ENCODE assay signal across 8 cellular contexts in genomic region chr6:45421700-45422540, GRCh38. TPM values are rescaled to one million over a fixed set of nuclear protein-coding genes. Genes with fewer than 3 reads are reported as not detected.
DNase-seq lines count a peak whose midpoint lies in the region; ATAC-seq, FAIRE-seq and TF ChIP-seq lines count a peak whose summit lies in the region.

No MANE protein-coding gene starts in this region.

- WGBS in testis, 2 donors = 1% methylated on average over 82 to 83 of the region's 83 CpGs

- H3K27me3 ChIP-seq in Panc1 (ENCODE audit: control insufficient read depth, insufficient read depth, low read length) = no peaks in the 10 kb centered on the region
- H3K27me3 ChIP-seq in testis = no peaks in the 10 kb centered on the region

- TF ChIP-seq POLR2A in H54 (IDR thresholded peaks at IDR 0.05; ENCODE audit: low read depth, low read length) (peak; percentile 7; the same call in 1 of the 2 replicates), testis (IDR thresholded peaks at IDR 0.05) (no peak)

- no TSS peak for BruUV-seq in Panc1 (replicated peaks; lab: Mats Ljungman, UMichigan)

- CTCF ChIA-PET in Panc1 (lab: Charles Lee) = interaction anchor here (1.4 kb wide), 1 partner anchor 293 kb away, joined by 4 read pairs; no protein-coding TSS in a partner anchor

- ATAC-seq in Panc1 = peak; percentile 79
- no peak for ATAC-seq in GM21360 (IDR thresholded peaks at IDR 0.05; ENCODE audit: unreplicated experiment)

- H3K27ac ChIP-seq in Panc1 (ENCODE audit: low read length) (peak overlapping the region; percentile 81), testis (peak overlapping the region in 1 of 2 donors; percentile 68)

- peaks cover 96% of the 10 kb centered on the region for H3K27me3 Mint-ChIP-seq in nephron (ENCODE audit: low read depth)

- peak overlapping the region; percentile 90 to 99 (median 94) for H3K4me3 Mint-ChIP-seq in nephron

- intact Hi-C loops in Panc1 (cut with micrococcal nuclease; ENCODE audit: unreplicated experiment) (loop anchor here (2.0 to 10.0 kb wide), 3 partner anchors 293 to 765 kb away; no protein-coding TSS in a partner anchor), testis (cut with DNase I; ENCODE audit: low total_unique reads) (loop anchor here (10.0 kb wide), 1 partner anchor 293 kb away; no protein-coding TSS in a partner anchor)

- H3K4me1 ChIP-seq in Panc1 (ENCODE audit: control insufficient read depth, insufficient read depth, low read length) (peaks cover 25% of the 10 kb centered on the region), testis (peaks cover 12% of the 10 kb centered on the region)

- no peaks in the 10 kb centered on the region for H3K9me3 Mint-ChIP-seq in nephron

- no peak for FAIRE-seq in H54 (lab: Jason Lieb, UNC)

- POLR2A ChIA-PET in Panc1 (lab: Charles Lee) = interaction anchor here (0.7 to 0.8 kb wide), 2 partner anchors 756 to 841 kb away, joined by 3 to 11 read pairs; no protein-coding TSS in a partner anchor

- DNase-seq in AG09309 (ENCODE audit: low read depth) = no peak
- DNase-seq in H54 (ENCODE audit: insufficient read length, low spot score) = peak; percentile 77
- DNase-seq in Panc1 (ENCODE audit: low read depth, low spot score) = no peak
- DNase-seq in activated gamma-delta T cell (lab: John Stamatoyannopoulos, UW) = peak; percentile 50
- DNase-seq in foreskin fibroblast = peak; percentile 76 to 93
- peak; percentile 45 for DNase-seq in testis

- H3K27ac Mint-ChIP-seq in nephron = peak overlapping the region in 2 of 3 experiments; percentile 27 to 58

- H3K36me3 Mint-ChIP-seq in nephron (ENCODE audit: low read depth) = no peaks in the 10 kb centered on the region

- TF ChIP-seq CTCF in AG09309 (IDR thresholded peaks at IDR 0.05; ENCODE audit: control insufficient read depth, insufficient read depth, low read depth, low read length, missing control alignments) = peak; percentile 36
- peak; percentile 64 for TF ChIP-seq CTCF in Panc1 (IDR thresholded peaks at IDR 0.05)
- TF ChIP-seq CTCF in foreskin fibroblast (IDR thresholded peaks at IDR 0.05; ENCODE audit: low read depth, low read length) = peak; percentile 17
- peak in 1 of 3 experiments; percentile 21 for TF ChIP-seq CTCF in nephron (IDR thresholded peaks at IDR 0.05; ENCODE audit: unreplicated experiment in 3 of 3)
- no peak for TF ChIP-seq CTCF in testis (IDR thresholded peaks at IDR 0.05)

- H3K4me1 Mint-ChIP-seq in nephron = peaks cover 23% of the 10 kb centered on the region

- H3K9me3 ChIP-seq in Panc1 (ENCODE audit: control insufficient read depth, insufficient read depth, low read depth, low read length) = no peaks in the 10 kb centered on the region
- no peaks in the 10 kb centered on the region for H3K9me3 ChIP-seq in testis

- H3K36me3 ChIP-seq in Panc1 (ENCODE audit: control insufficient read depth, insufficient read depth, low read length) (no peaks in the 10 kb centered on the region), testis (ENCODE audit: low read depth, missing control alignments) (no peaks in the 10 kb centered on the region)

- in situ Hi-C loops in Panc1 (cut with HindIII; ENCODE audit: low pct_unique_long_range_greater_than_20kb, low sequenced_read_pairs) = no loop called here

- peak overlapping the region; percentile 69 for H3K4me3 ChIP-seq in AG09309 (ENCODE audit: control insufficient read depth, low read depth, low read length)
- H3K4me3 ChIP-seq in Panc1 (ENCODE audit: low read depth in 2 of 2, low read length in 2 of 2) = peak overlapping the region; percentile 54 to 86
- H3K4me3 ChIP-seq in foreskin fibroblast (ENCODE audit: low read depth in 1 of 2, low read length in 2 of 2) = peak overlapping the region; percentile 81 to 96
- peak overlapping the region; percentile 59 to 72 for H3K4me3 ChIP-seq in testis

RNA-seq across cellular contexts. Expression of gene SUPT3H, which starts 44.2 kb away (rescaled TPM):
- total RNA-seq in Panc1 (2021; ENCODE audit: unreplicated experiment) = 11.0 TPM
- polyA plus RNA-seq in Panc1 (2012; ENCODE audit: insufficient read length) = 13.6 TPM
- 10 to 100 TPM; 29.4 to 30.8 TPM for total RNA-seq in testis
- 35.9 TPM for polyA plus RNA-seq in testis (ENCODE audit: insufficient read depth, low read depth, low replicate concordance)

Comparison
In these comparisons a context has a peak if more than half of its experiments do, and no peak if none do; other contexts are left out.
1. DNase-seq: peak in H54 (single experiment), activated gamma-delta T cell (single experiment), foreskin fibroblast (2 of 2) and testis (single experiment); none in AG09309 (single experiment) and Panc1 (single experiment).
2. CTCF ChIP-seq: peak in AG09309 (single experiment), Panc1 (single experiment) and foreskin fibroblast (single experiment); none in testis (0 of 3).
3. Peak in every context shown above with its lines, with median percentiles within 50 percentile points of each other: H3K4me3 ChIP-seq.